18 cellular contexts compared by ENCODE assay signal in genomic region chr4:76188149-76188548, GRCh38. TPM values are rescaled to one million over a fixed set of nuclear protein-coding genes. Genes with fewer than 3 reads are reported as not detected.
DNase-seq lines count a peak whose midpoint lies in the region; ATAC-seq and TF ChIP-seq lines count a peak whose summit lies in the region.
"Had no signal": no experiment of that assay in that cellular context is flagged by ENCODE, and none has a peak within 500 bp of the region (broad histone marks: within the 10 kb centered on the region; RNA-seq: fewer than 3 reads in every experiment).

No MANE protein-coding gene starts in this region.

- no peak overlapping the region for H3K9ac ChIP-seq in fibroblast of lung (ENCODE audit: insufficient read depth, low read length)
- H3K9ac ChIP-seq: BLaER1 treated with 17β-estradiol and CSF1 and Interleukin-3, amounts not matched to agents 10 nM and 100 nM had no signal

- no peak for DNase-seq in fibroblast of lung (ENCODE audit: low read depth in 2 of 2)
- no peak for DNase-seq in stimulated activated effector memory CD8-positive, alpha-beta T cell treated with anti-CD3 and anti-CD28 coated beads, Interleukin-12 subunit alpha, Interleukin-12 subunit beta, amount 100 ng/mL, for 72 hours (ENCODE audit: low spot score in 2 of 2)
- no peak for DNase-seq in tibial artery
- no peak for DNase-seq in stimulated activated CD4-positive, alpha-beta T cell treated with anti-CD3 and anti-CD28 coated beads, Interleukin-15, amount 100 ng/mL, for 24 hours
- no peak for DNase-seq in activated CD4-positive, alpha-beta T cell treated with anti-CD3 and anti-CD28 coated beads, Interleukin-2, amount 50 U/mL, for 48 hours
- no peak for DNase-seq in glomerular visceral epithelial cell (ENCODE audit: extremely low spot score)
- DNase-seq: CD8-positive, alpha-beta memory T cell; DMS79; KBM-7; NCI-H1105 treated with DMSO at 0.1 percent for 48 hours; NCI-H1694 treated with DMSO at 0.1 percent for 48 hours; NCI-H2107; NCI-H2227 treated with DMSO at 0.1 percent for 48 hours; NCI-H510A treated with DMSO at 0.1 percent for 48 hours; NCI-H774 had no signal

- H4K20me1 ChIP-seq in fibroblast of lung (ENCODE audit: control insufficient read depth, extremely low read depth, insufficient read depth, low read length) = no peaks in the 10 kb centered on the region

- H3K9me3 Mint-ChIP-seq in brain = peaks cover 9 to 24% (median 10%) of the 10 kb centered on the region in 5 experiments
- H3K9me3 Mint-ChIP-seq in stimulated activated effector memory CD8-positive, alpha-beta T cell treated with anti-CD3 and anti-CD28 coated beads, Interleukin-12 subunit alpha, Interleukin-12 subunit beta, amount 100 ng/mL, for 72 hours = peaks cover 5% of the 10 kb centered on the region

- H3K4me3 ChIP-seq in fibroblast of lung (replicated peaks in 1 of 4; ENCODE audit: control extremely low read depth in 1 of 4, insufficient read depth in 1 of 4, low read depth in 3 of 4, low read length in 4 of 4) = no peak overlapping the region
- H3K4me3 ChIP-seq in tibial artery = no peak overlapping the region
- H3K4me3 ChIP-seq: BLaER1 treated with 17β-estradiol and CSF1 and Interleukin-3, amounts not matched to agents 10 nM and 100 nM had no signal

- TF ChIP-seq CTCF in brain (conservative IDR thresholded peaks at IDR 0.05) = no peak
- no peak for TF ChIP-seq CTCF in fibroblast of lung (conservative IDR thresholded peaks at IDR 0.05 in 1 of 2, IDR thresholded peaks at IDR 0.05 in 1 of 2; ENCODE audit: low read depth in 1 of 2, low read length in 2 of 2)
- no peak for TF ChIP-seq CTCF in tibial artery (IDR thresholded peaks at IDR 0.05)

- peak overlapping the region; percentile 4 for H3K27ac ChIP-seq in fibroblast of lung (ENCODE audit: insufficient read depth, low read length)
- H3K27ac ChIP-seq in tibial artery = peak overlapping the region; percentile 22 to 46
- H3K27ac ChIP-seq: BLaER1 treated with 17β-estradiol and CSF1 and Interleukin-3, amounts not matched to agents 10 nM and 100 nM had no signal

- intact Hi-C loops in tibial artery (cut with DNase I; ENCODE audit: low total_unique reads) = loop anchor here (10.0 kb wide), 1 partner anchor 317 kb away; no protein-coding TSS in a partner anchor

- H3K4me1 Mint-ChIP-seq in brain = peaks cover 32% of the 10 kb centered on the region
- H3K4me1 Mint-ChIP-seq in stimulated activated effector memory CD8-positive, alpha-beta T cell treated with anti-CD3 and anti-CD28 coated beads, Interleukin-12 subunit alpha, Interleukin-12 subunit beta, amount 100 ng/mL, for 72 hours = no peaks in the 10 kb centered on the region

- no peak for ATAC-seq in stimulated activated effector memory CD8-positive, alpha-beta T cell treated with anti-CD3 and anti-CD28 coated beads, Interleukin-12 subunit alpha, Interleukin-12 subunit beta, amount 100 ng/mL, for 72 hours
- ATAC-seq: Right ventricle myocardium inferior had no signal

- H3K36me3 Mint-ChIP-seq in brain = peaks cover 81% of the 10 kb centered on the region
- peaks cover 15% of the 10 kb centered on the region for H3K36me3 Mint-ChIP-seq in stimulated activated effector memory CD8-positive, alpha-beta T cell treated with anti-CD3 and anti-CD28 coated beads, Interleukin-12 subunit alpha, Interleukin-12 subunit beta, amount 100 ng/mL, for 72 hours

- H3K4me1 ChIP-seq in fibroblast of lung (ENCODE audit: control insufficient read depth, extremely low read depth, insufficient read depth, low read length) (no peaks in the 10 kb centered on the region), tibial artery (peaks cover 0 to 36% (median 14%) of the 10 kb centered on the region in 4 donors)

- no peaks in the 10 kb centered on the region for H3K9me3 ChIP-seq in fibroblast of lung (ENCODE audit: control insufficient read depth, insufficient read depth, low read depth, low read length)
- H3K9me3 ChIP-seq in tibial artery = no peaks in the 10 kb centered on the region

- peaks cover 40% of the 10 kb centered on the region for H3K79me2 ChIP-seq in fibroblast of lung (ENCODE audit: control insufficient read depth, insufficient read depth, low read length)

- H2AFZ ChIP-seq in fibroblast of lung (ENCODE audit: low read length) = no peak overlapping the region

- H3K36me3 ChIP-seq in fibroblast of lung (ENCODE audit: control insufficient read depth, insufficient read depth, low read length) (peaks cover 12% of the 10 kb centered on the region), tibial artery (peaks cover 12 to 35% (median 18%) of the 10 kb centered on the region in 3 donors)

- H3K27me3 Mint-ChIP-seq in brain = no peaks in the 10 kb centered on the region
- H3K27me3 Mint-ChIP-seq: CD8-positive, alpha-beta memory T cell had no signal

- H3K4me3 Mint-ChIP-seq in brain = no peak overlapping the region
- no peak overlapping the region for H3K4me3 Mint-ChIP-seq in stimulated activated effector memory CD8-positive, alpha-beta T cell treated with anti-CD3 and anti-CD28 coated beads, Interleukin-12 subunit alpha, Interleukin-12 subunit beta, amount 100 ng/mL, for 72 hours
- H3K4me3 Mint-ChIP-seq: CD8-positive, alpha-beta memory T cell had no signal

- H3K27me3 ChIP-seq in fibroblast of lung (ENCODE audit: control insufficient read depth, insufficient read depth, low read length) (no peaks in the 10 kb centered on the region), tibial artery (no peaks in the 10 kb centered on the region)
- H3K27me3 ChIP-seq: BLaER1 treated with 17β-estradiol and CSF1 and Interleukin-3, amounts not matched to agents 10 nM and 100 nM had no signal

- peak overlapping the region in 4 of 5 experiments; percentile 24 to 85 (median 34) for H3K27ac Mint-ChIP-seq in brain
- H3K27ac Mint-ChIP-seq in stimulated activated effector memory CD8-positive, alpha-beta T cell treated with anti-CD3 and anti-CD28 coated beads, Interleukin-12 subunit alpha, Interleukin-12 subunit beta, amount 100 ng/mL, for 72 hours = peak overlapping the region; percentile 62

- no peak overlapping the region for H3K4me2 ChIP-seq in fibroblast of lung (ENCODE audit: extremely low read depth, insufficient read depth, low read length)

RNA-seq across cellular contexts. Expression of gene SCARB2, which starts 25.5 kb away (rescaled TPM):
- polyA plus RNA-seq in brain (ENCODE audit: insufficient read depth, low read depth, low replicate concordance) (99.5 TPM), fibroblast of lung (149 and 195 TPM in 2 replicates)
- total RNA-seq in fibroblast of lung = 266 and 365 TPM in 2 replicates
- 134 and 143 TPM in 2 replicates for polyA plus RNA-seq in fibroblast of lung (2012)
- polyA minus RNA-seq in fibroblast of lung (ENCODE audit: low replicate concordance) = 71.7 and 73.2 TPM in 2 replicates

RNA-seq across cellular contexts. Expression of gene NUP54, which starts 40.0 kb away (rescaled TPM):
- polyA plus RNA-seq in brain (ENCODE audit: insufficient read depth, low read depth, low replicate concordance) (10.9 TPM), fibroblast of lung (48.3 and 49.3 TPM in 2 replicates)
- 55.5 and 70.6 TPM in 2 replicates for total RNA-seq in fibroblast of lung
- 24.7 and 25.3 TPM in 2 replicates for polyA plus RNA-seq in fibroblast of lung (2012)
- polyA minus RNA-seq in fibroblast of lung (ENCODE audit: low replicate concordance) = 1.1 and 9.5 TPM in 2 replicates
